In the genomic region with DNA sequence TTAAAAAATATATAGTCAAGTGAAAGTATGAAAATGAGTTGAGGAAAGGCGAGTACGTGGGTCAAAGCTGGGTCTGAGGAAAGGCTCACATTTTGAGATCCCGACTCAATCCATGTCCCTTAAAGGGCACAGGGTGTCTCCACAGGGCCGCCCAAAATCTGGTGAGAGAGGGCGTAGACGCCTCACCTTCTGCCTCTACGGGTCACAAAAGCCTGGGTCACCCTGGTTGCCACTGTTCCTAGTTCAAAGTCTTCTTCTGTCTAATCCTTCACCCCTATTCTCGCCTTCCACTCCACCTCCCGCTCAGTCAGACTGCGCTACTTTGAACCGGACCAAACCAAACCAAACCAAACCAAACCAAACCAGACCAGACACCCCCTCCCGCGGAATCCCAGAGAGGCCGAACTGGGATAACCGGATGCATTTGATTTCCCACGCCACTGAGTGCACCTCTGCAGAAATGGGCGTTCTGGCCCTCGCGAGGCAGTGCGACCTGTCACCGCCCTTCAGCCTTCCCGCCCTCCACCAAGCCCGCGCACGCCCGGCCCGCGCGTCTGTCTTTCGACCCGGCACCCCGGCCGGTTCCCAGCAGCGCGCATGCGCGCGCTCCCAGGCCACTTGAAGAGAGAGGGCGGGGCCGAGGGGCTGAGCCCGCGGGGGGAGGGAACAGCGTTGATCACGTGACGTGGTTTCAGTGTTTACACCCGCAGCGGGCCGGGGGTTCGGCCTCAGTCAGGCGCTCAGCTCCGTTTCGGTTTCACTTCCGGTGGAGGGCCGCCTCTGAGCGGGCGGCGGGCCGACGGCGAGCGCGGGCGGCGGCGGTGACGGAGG, we compare ENCODE assay signal across 8 cellular contexts. TPM values are rescaled to one million over a fixed set of nuclear protein-coding genes. Genes with fewer than 3 reads are reported as not detected.
DNase-seq lines count a peak whose midpoint lies in the region; ATAC-seq and TF ChIP-seq lines count a peak whose summit lies in the region.

A gene (plus strand): TSS at position 728 of the 831 bp plus-strand sequence. CDS start 261 bp downstream, outside the sequence.

- no peaks in the 10 kb centered on the region for H3K4me1 ChIP-seq in right lobe of liver

- no peak for TF ChIP-seq CTCF in right lobe of liver (IDR thresholded peaks at IDR 0.05)

- H3K36me3 ChIP-seq in right lobe of liver: no peaks in the 10 kb centered on the region

- peak within 1 kb of the TSS; percentile 83 to 98 (median 94) for H3K27ac ChIP-seq in right lobe of liver

- no peaks in the 10 kb centered on the region for H3K27me3 ChIP-seq in right lobe of liver

- DNase-seq in CD1c-positive myeloid dendritic cell (ENCODE audit: extremely low spot score): peak; percentile 97
- DNase-seq in NCI-H82 (lab: John Stamatoyannopoulos, UW): peak; percentile 98
- peak; percentile 89 to 92 for DNase-seq in activated CD4-positive, alpha-beta T cell treated with anti-CD3 and anti-CD28 coated beads, Interleukin-2, amount 50 U/mL, for 48 hours
- DNase-seq in dermis microvascular lymphatic vessel endothelial cell (ENCODE audit: low read depth in 2 of 2): peak; percentile 73 to 91
- peak; percentile 94 to 95 (median 95) for DNase-seq in right lobe of liver
- peak; percentile 93 for DNase-seq in stimulated activated CD4-positive, alpha-beta T cell treated with anti-CD3 and anti-CD28 coated beads, Interleukin-4, amount 100 ng/mL, for 24 hours

- intact Hi-C loops in right lobe of liver (cut with DNase I): no loop called here

- H3K4me3 ChIP-seq in right lobe of liver: peak within 1 kb of the TSS; percentile 56 to 63 (median 57)

- 35% methylated on average over 38 of the region's 66 CpGs for WGBS in right lobe of liver (ENCODE audit: insufficient coverage, low coverage, low lambda C conversion rate, missing lambda C conversion rate)

- ATAC-seq in GM19397 (IDR thresholded peaks at IDR 0.05; ENCODE audit: unreplicated experiment) (peak; percentile 82), HG03565 (IDR thresholded peaks at IDR 0.05; ENCODE audit: unreplicated experiment) (peak; percentile 81), right lobe of liver (peak; percentile 91 to 94 (median 92))

- H3K9me3 ChIP-seq in right lobe of liver: no peaks in the 10 kb centered on the region

- peak; percentile 57 for TF ChIP-seq POLR2A in right lobe of liver (IDR thresholded peaks at IDR 0.05)

RNA-seq across cellular contexts. Expression of the gene that starts here (rescaled TPM):
- total RNA-seq in dermis microvascular lymphatic vessel endothelial cell: 22.8 and 27.2 TPM in 2 replicates
- 10 to 100 TPM; 16.2 to 32.9 (median 21.5) TPM for total RNA-seq in right lobe of liver

Comparison
In these comparisons a context has a peak if more than half of its experiments do, and no peak if none do; other contexts are left out.
1. Peak in every context shown above with its lines: DNase-seq, ATAC-seq, H3K4me3 ChIP-seq and H3K27ac ChIP-seq.